1 cellular context compared by ENCODE assay signal in the genomic region with DNA sequence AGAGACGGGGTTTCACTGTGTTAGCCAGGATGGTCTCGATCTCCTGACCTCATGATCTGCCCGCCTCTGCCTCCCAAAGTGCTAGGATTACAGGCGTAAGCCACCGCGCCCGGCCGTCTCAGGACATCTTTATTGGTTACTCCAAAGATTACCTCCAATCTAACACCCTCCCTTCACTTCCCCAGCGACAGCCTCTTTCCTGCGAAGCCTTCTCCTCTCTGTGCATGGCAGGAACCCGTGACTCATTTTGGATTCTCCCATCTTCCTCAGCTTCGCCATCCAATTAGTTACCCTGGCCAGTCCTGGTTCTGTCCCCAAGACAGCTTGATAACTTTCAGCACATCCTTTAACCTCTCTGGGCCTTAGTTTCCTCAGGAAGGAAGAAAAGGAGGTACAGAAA.
TF ChIP-seq lines count a peak whose summit lies in the region.

No MANE protein-coding gene starts in this region.

TF ChIP-seq in IMR-90, 13 proteins besides CTCF, POLR2A, EP300 and RAD21:
- TF ChIP-seq ELK1 (IDR thresholded peaks at IDR 0.05; ENCODE audit: borderline replicate concordance, low read depth, low read length) = no peak
- no peak for TF ChIP-seq MAZ (IDR thresholded peaks at IDR 0.05; ENCODE audit: borderline replicate concordance, low read depth, low read length)
- TF ChIP-seq, protein P1, sequence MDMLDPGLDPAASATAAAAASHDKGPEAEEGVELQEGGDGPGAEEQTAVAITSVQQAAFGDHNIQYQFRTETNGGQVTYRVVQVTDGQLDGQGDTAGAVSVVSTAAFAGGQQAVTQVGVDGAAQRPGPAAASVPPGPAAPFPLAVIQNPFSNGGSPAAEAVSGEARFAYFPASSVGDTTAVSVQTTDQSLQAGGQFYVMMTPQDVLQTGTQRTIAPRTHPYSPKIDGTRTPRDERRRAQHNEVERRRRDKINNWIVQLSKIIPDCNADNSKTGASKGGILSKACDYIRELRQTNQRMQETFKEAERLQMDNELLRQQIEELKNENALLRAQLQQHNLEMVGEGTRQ (IDR thresholded peaks at IDR 0.05; ENCODE audit: low read depth, low read length) = no peak
- TF ChIP-seq RFX5 (IDR thresholded peaks at IDR 0.05; ENCODE audit: low read depth, low read length) = no peak
- no peak for TF ChIP-seq MAFK (IDR thresholded peaks at IDR 0.05; ENCODE audit: low read depth, low read length)
- TF ChIP-seq FOS (IDR thresholded peaks at IDR 0.05; ENCODE audit: low read depth, low read length) = no peak
- no peak for TF ChIP-seq MXI1 (IDR thresholded peaks at IDR 0.05; ENCODE audit: borderline replicate concordance, low read depth, low read length)
